In genomic region chr7:130114776-130115175, GRCh38 we compare ENCODE assay signal across 21 cellular contexts. TPM values are rescaled to one million over a fixed set of nuclear protein-coding genes. Genes with fewer than 3 reads are reported as not detected.
A peak's percentile ranks its signal among the peaks of the same experiment; 100 is the strongest.
DNase-seq lines count a peak whose midpoint lies in the region; ATAC-seq, FAIRE-seq and TF ChIP-seq lines count a peak whose summit lies in the region.
"Had no signal": no experiment of that assay in that cellular context is flagged by ENCODE, and none has a peak within 500 bp of the region (broad histone marks: within the 10 kb centered on the region; RNA-seq: fewer than 3 reads in every experiment).

No MANE protein-coding gene starts in this region.

- no peak for FAIRE-seq in bronchial epithelial cell (lab: Jason Lieb, UNC)
- FAIRE-seq: D721Med had no signal

- H2AFZ ChIP-seq in osteoblast (ENCODE audit: low read length), result no peak overlapping the region
- H2AFZ ChIP-seq: GM23248 had no signal

- H3K9me3 Mint-ChIP-seq in Calu3 (ENCODE audit: low read depth, unreplicated experiment), result no peaks in the 10 kb centered on the region
- H3K9me3 Mint-ChIP-seq: activated CD4-positive, alpha-beta T cell treated with anti-CD3 and anti-CD28 coated beads, Interleukin-2, amount 10 ng/mL, durations not matched to agents 7 days and 5 days; activated naive CD4-positive, alpha-beta T cell treated with anti-CD3 and anti-CD28 coated beads, Interleukin-2, amount 10 ng/mL, durations not matched to agents 7 days and 5 days; activated T-helper 1 cell treated with anti-CD3 and anti-CD28 coated beads, Interleukin-12 subunit alpha, Interleukin-12 subunit beta, Interleukin-2, Interleukin-4 antibody, amounts not matched to agents 30 ng/mL and 10 ng/mL and 1 ng/mL, durations not matched to agents 14 hours and 24 hours and 36 hours had no signal

- no peaks in the 10 kb centered on the region for H3K4me1 ChIP-seq in osteoblast (ENCODE audit: insufficient read depth, low read length)

- H3K4me3 ChIP-seq in bronchial epithelial cell (ENCODE audit: low read depth, low read length) (no peak overlapping the region), osteoblast (ENCODE audit: insufficient read depth, low read length) (no peak overlapping the region)
- H3K4me3 ChIP-seq: cardiac muscle cell, GM23248, lung had no signal

- H3K79me2 ChIP-seq in osteoblast (ENCODE audit: insufficient read depth, low read length), result no peaks in the 10 kb centered on the region

- ATAC-seq in HG03103 (IDR thresholded peaks at IDR 0.05; ENCODE audit: low read depth, unreplicated experiment) (peak; percentile 24), HG02610 (IDR thresholded peaks at IDR 0.05; ENCODE audit: unreplicated experiment) (no peak)
- ATAC-seq: T-helper 17 cell had no signal

- no peak for TF ChIP-seq CTCF in Calu3 (IDR thresholded peaks at IDR 0.05; ENCODE audit: unreplicated experiment)
- no peak for TF ChIP-seq CTCF in bronchial epithelial cell (IDR thresholded peaks at IDR 0.05; ENCODE audit: insufficient read depth, low read length, severe bottlenecking)
- no peak for TF ChIP-seq CTCF in osteoblast (IDR thresholded peaks at IDR 0.05; ENCODE audit: extremely low read depth, low read depth, low read length)

- H3K27ac Mint-ChIP-seq in Calu3 (ENCODE audit: unreplicated experiment), result peak overlapping the region; percentile 66
- H3K27ac Mint-ChIP-seq: activated CD4-positive, alpha-beta T cell treated with anti-CD3 and anti-CD28 coated beads, Interleukin-2, amount 10 ng/mL, durations not matched to agents 7 days and 5 days; activated naive CD4-positive, alpha-beta T cell treated with anti-CD3 and anti-CD28 coated beads, Interleukin-2, amount 10 ng/mL, durations not matched to agents 7 days and 5 days; activated T-helper 1 cell treated with anti-CD3 and anti-CD28 coated beads, Interleukin-12 subunit alpha, Interleukin-12 subunit beta, Interleukin-2, Interleukin-4 antibody, amounts not matched to agents 30 ng/mL and 10 ng/mL and 1 ng/mL, durations not matched to agents 14 hours and 24 hours and 36 hours; T-helper 17 cell had no signal

- peak overlapping the region; percentile 38 for H3K4me3 Mint-ChIP-seq in Calu3 (ENCODE audit: low read depth, unreplicated experiment)
- H3K4me3 Mint-ChIP-seq: activated CD4-positive, alpha-beta T cell treated with anti-CD3 and anti-CD28 coated beads, Interleukin-2, amount 10 ng/mL, durations not matched to agents 7 days and 5 days; activated naive CD4-positive, alpha-beta T cell treated with anti-CD3 and anti-CD28 coated beads, Interleukin-2, amount 10 ng/mL, durations not matched to agents 7 days and 5 days; activated T-helper 1 cell treated with anti-CD3 and anti-CD28 coated beads, Interleukin-12 subunit alpha, Interleukin-12 subunit beta, Interleukin-2, Interleukin-4 antibody, amounts not matched to agents 30 ng/mL and 10 ng/mL and 1 ng/mL, durations not matched to agents 14 hours and 24 hours and 36 hours; T-helper 17 cell had no signal

- H3K27me3 ChIP-seq in bronchial epithelial cell (ENCODE audit: control insufficient read depth, insufficient read depth, low read length) (no peaks in the 10 kb centered on the region), osteoblast (ENCODE audit: insufficient read depth, low read length) (no peaks in the 10 kb centered on the region)
- H3K27me3 ChIP-seq: cardiac muscle cell had no signal

- no peak overlapping the region for H3K27ac ChIP-seq in osteoblast (ENCODE audit: low read depth, low read length)
- H3K27ac ChIP-seq in substantia nigra (ENCODE audit: low read depth, low read length, poor library complexity, severe bottlenecking), result no peak overlapping the region
- H3K27ac ChIP-seq: cardiac muscle cell, GM23248 had no signal

- H3K27me3 Mint-ChIP-seq in Calu3 (ENCODE audit: unreplicated experiment), result no peaks in the 10 kb centered on the region
- H3K27me3 Mint-ChIP-seq: activated CD4-positive, alpha-beta T cell treated with anti-CD3 and anti-CD28 coated beads, Interleukin-2, amount 10 ng/mL, durations not matched to agents 7 days and 5 days; activated naive CD4-positive, alpha-beta T cell treated with anti-CD3 and anti-CD28 coated beads, Interleukin-2, amount 10 ng/mL, durations not matched to agents 7 days and 5 days; T-helper 17 cell had no signal

- no peaks in the 10 kb centered on the region for H3K9me3 ChIP-seq in osteoblast (ENCODE audit: low read depth, low read length)

- H3K4me2 ChIP-seq in osteoblast (ENCODE audit: insufficient read depth, low read length), result no peak overlapping the region

- CTCF ChIA-PET in Calu3 (lab: Charles Lee), result interaction anchor here (0.6 to 1.4 kb wide), 4 partner anchors 9 to 62 kb away, joined by 3 to 5 read pairs (median 3); partner anchors contain the start of gene KLHDC10

- no peaks in the 10 kb centered on the region for H3K36me3 ChIP-seq in bronchial epithelial cell (ENCODE audit: control insufficient read depth, insufficient read depth, low read length)
- H3K36me3 ChIP-seq in osteoblast (ENCODE audit: insufficient read depth, low read length), result peaks cover 8% of the 10 kb centered on the region
- H3K36me3 ChIP-seq: cardiac muscle cell had no signal

- BruUV-seq in Calu3 (replicated peaks; lab: Mats Ljungman, UMichigan), result no TSS peak

- DNase-seq in Calu3 (peak; percentile 28), bronchial epithelial cell (ENCODE audit: low read depth) (peak; percentile 81), osteoblast (ENCODE audit: insufficient read length, low spot score, missing footprints) (peak; percentile 50), substantia nigra (lab: John Stamatoyannopoulos, UW) (no peak), NCI-H2196 treated with DMSO at 0.1 percent for 48 hours (lab: John Stamatoyannopoulos, UW; ENCODE audit: unreplicated experiment) (no peak)
- DNase-seq: activated CD4-positive, alpha-beta T cell treated with anti-CD3 and anti-CD28 coated beads, Interleukin-2, amount 10 ng/mL, durations not matched to agents 7 days and 5 days; activated naive CD4-positive, alpha-beta T cell treated with anti-CD3 and anti-CD28 coated beads, Interleukin-2, amount 10 ng/mL, durations not matched to agents 7 days and 5 days; amniotic stem cell; GM23248; NCI-H1048; NCI-H1694 treated with DMSO at 0.1 percent for 48 hours; NCI-H2171 treated with DMSO at 0.1 percent for 48 hours; NCI-H524 treated with DMSO at 0.1 percent for 48 hours; NK-92 treated with Interleukin-12 subunit alpha and Interleukin-12 subunit beta, amount 100 ng/mL, for 24 hours; T-helper 17 cell had no signal

- peaks cover 32% of the 10 kb centered on the region for H3K4me1 Mint-ChIP-seq in Calu3 (ENCODE audit: low read depth, unreplicated experiment)
- H3K4me1 Mint-ChIP-seq: activated naive CD4-positive, alpha-beta T cell treated with anti-CD3 and anti-CD28 coated beads, Interleukin-2, amount 10 ng/mL, durations not matched to agents 7 days and 5 days had no signal

- no peaks in the 10 kb centered on the region for H4K20me1 ChIP-seq in osteoblast (ENCODE audit: insufficient read depth, low read length)

- intact Hi-C loops in Calu3 (cut with micrococcal nuclease; ENCODE audit: unreplicated experiment), result loop anchor here (5.0 kb wide), 1 partner anchor 42 kb away; the partner anchor contains the start of gene KLHDC10

- H3K36me3 Mint-ChIP-seq in Calu3 (ENCODE audit: insufficient read depth, unreplicated experiment), result peaks cover 5% of the 10 kb centered on the region

RNA-seq across cellular contexts. Expression of gene KLHDC10, which starts 44.4 kb away (rescaled TPM):
- 28.5 and 35.3 TPM in 2 replicates for total RNA-seq in Calu3 (2022)
- total RNA-seq in bronchial epithelial cell, result 21.3 and 28.9 TPM in 2 replicates
- total RNA-seq in osteoblast, result 31.8 and 32.6 TPM in 2 replicates

Comparison
In these comparisons a context has a peak if more than half of its experiments do, and no peak if none do; other contexts are left out.
1. DNase-seq: peak in Calu3 (single experiment), bronchial epithelial cell (single experiment) and osteoblast (single experiment); none in substantia nigra (0 of 49) and NCI-H2196 treated with DMSO at 0.1 percent for 48 hours (single experiment).